In the genomic region with DNA sequence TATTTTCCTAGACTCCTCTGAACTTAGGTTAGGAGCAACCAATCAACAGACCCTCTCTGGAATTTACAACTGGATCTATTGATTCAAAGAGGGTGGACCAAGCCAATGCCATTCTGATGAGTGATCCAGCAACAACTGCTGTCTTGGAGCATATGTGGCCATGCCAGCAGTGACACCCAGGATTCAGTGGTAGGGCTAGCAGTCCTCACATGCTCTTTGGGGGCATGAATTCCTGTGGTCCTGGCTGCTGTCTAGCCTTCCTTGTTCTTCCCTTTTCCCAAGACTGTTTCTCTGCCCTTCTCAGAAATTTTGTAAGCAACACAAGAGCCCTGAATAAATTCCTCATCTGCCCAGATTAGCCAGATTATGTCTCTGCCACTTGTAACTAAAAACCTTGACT, we compare ENCODE assay signal across 1 cellular context.
TF ChIP-seq lines count a peak whose summit lies in the region.

No MANE protein-coding gene starts in this region.

TF ChIP-seq in GM12878, 131 proteins besides CTCF, POLR2A, EP300 and RAD21:
- TF ChIP-seq, protein P1, sequence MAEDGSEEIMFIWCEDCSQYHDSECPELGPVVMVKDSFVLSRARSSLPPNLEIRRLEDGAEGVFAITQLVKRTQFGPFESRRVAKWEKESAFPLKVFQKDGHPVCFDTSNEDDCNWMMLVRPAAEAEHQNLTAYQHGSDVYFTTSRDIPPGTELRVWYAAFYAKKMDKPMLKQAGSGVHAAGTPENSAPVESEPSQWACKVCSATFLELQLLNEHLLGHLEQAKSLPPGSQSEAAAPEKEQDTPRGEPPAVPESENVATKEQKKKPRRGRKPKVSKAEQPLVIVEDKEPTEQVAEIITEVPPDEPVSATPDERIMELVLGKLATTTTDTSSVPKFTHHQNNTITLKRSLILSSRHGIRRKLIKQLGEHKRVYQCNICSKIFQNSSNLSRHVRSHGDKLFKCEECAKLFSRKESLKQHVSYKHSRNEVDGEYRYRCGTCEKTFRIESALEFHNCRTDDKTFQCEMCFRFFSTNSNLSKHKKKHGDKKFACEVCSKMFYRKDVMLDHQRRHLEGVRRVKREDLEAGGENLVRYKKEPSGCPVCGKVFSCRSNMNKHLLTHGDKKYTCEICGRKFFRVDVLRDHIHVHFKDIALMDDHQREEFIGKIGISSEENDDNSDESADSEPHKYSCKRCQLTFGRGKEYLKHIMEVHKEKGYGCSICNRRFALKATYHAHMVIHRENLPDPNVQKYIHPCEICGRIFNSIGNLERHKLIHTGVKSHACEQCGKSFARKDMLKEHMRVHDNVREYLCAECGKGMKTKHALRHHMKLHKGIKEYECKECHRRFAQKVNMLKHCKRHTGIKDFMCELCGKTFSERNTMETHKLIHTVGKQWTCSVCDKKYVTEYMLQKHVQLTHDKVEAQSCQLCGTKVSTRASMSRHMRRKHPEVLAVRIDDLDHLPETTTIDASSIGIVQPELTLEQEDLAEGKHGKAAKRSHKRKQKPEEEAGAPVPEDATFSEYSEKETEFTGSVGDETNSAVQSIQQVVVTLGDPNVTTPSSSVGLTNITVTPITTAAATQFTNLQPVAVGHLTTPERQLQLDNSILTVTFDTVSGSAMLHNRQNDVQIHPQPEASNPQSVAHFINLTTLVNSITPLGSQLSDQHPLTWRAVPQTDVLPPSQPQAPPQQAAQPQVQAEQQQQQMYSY (CRISPR knock-in tag; IDR thresholded peaks at IDR 0.05): no peak
- TF ChIP-seq PAX8 (IDR thresholded peaks at IDR 0.05): no peak
- TF ChIP-seq, protein P2, sequence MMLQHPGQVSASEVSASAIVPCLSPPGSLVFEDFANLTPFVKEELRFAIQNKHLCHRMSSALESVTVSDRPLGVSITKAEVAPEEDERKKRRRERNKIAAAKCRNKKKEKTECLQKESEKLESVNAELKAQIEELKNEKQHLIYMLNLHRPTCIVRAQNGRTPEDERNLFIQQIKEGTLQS (IDR thresholded peaks at IDR 0.05; ENCODE audit: borderline replicate concordance, extremely low read depth, low read depth, low read length): no peak
- TF ChIP-seq TCF3 (IDR thresholded peaks at IDR 0.05; ENCODE audit: borderline replicate concordance, insufficient read depth, low read depth, low read length): no peak
- no peak for TF ChIP-seq MEF2B (IDR thresholded peaks at IDR 0.05; ENCODE audit: partially characterized antibody, poor library complexity, severe bottlenecking)
- no peak for TF ChIP-seq STAT3 (IDR thresholded peaks at IDR 0.05; ENCODE audit: low read depth, low read length)
- TF ChIP-seq, protein P3, sequence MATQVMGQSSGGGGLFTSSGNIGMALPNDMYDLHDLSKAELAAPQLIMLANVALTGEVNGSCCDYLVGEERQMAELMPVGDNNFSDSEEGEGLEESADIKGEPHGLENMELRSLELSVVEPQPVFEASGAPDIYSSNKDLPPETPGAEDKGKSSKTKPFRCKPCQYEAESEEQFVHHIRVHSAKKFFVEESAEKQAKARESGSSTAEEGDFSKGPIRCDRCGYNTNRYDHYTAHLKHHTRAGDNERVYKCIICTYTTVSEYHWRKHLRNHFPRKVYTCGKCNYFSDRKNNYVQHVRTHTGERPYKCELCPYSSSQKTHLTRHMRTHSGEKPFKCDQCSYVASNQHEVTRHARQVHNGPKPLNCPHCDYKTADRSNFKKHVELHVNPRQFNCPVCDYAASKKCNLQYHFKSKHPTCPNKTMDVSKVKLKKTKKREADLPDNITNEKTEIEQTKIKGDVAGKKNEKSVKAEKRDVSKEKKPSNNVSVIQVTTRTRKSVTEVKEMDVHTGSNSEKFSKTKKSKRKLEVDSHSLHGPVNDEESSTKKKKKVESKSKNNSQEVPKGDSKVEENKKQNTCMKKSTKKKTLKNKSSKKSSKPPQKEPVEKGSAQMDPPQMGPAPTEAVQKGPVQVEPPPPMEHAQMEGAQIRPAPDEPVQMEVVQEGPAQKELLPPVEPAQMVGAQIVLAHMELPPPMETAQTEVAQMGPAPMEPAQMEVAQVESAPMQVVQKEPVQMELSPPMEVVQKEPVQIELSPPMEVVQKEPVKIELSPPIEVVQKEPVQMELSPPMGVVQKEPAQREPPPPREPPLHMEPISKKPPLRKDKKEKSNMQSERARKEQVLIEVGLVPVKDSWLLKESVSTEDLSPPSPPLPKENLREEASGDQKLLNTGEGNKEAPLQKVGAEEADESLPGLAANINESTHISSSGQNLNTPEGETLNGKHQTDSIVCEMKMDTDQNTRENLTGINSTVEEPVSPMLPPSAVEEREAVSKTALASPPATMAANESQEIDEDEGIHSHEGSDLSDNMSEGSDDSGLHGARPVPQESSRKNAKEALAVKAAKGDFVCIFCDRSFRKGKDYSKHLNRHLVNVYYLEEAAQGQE (IDR thresholded peaks at IDR 0.05; ENCODE audit: low read depth, low read length): no peak
- no peak for TF ChIP-seq EED (IDR thresholded peaks at IDR 0.05; ENCODE audit: low read depth)
- TF ChIP-seq NFXL1 (IDR thresholded peaks at IDR 0.05; ENCODE audit: borderline replicate concordance): no peak
- TF ChIP-seq MEF2A (IDR thresholded peaks at IDR 0.05; ENCODE audit: insufficient read depth, low read depth, low read length): no peak
- no peak for TF ChIP-seq RELA (IDR thresholded peaks at IDR 0.05; ENCODE audit: borderline replicate concordance, partially characterized antibody)
- no peak for TF ChIP-seq ZZZ3 (IDR thresholded peaks at IDR 0.05; ENCODE audit: control insufficient read depth, insufficient read length, low read depth)
- no peak for TF ChIP-seq ZNF274 (IDR thresholded peaks at IDR 0.05; ENCODE audit: insufficient read depth, insufficient read length)
- TF ChIP-seq, protein P4, sequence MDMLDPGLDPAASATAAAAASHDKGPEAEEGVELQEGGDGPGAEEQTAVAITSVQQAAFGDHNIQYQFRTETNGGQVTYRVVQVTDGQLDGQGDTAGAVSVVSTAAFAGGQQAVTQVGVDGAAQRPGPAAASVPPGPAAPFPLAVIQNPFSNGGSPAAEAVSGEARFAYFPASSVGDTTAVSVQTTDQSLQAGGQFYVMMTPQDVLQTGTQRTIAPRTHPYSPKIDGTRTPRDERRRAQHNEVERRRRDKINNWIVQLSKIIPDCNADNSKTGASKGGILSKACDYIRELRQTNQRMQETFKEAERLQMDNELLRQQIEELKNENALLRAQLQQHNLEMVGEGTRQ (IDR thresholded peaks at IDR 0.05; ENCODE audit: borderline replicate concordance, low read depth, low read length): no peak
